23 cellular contexts compared by ENCODE assay signal in genomic region chr2:55530539-55531081, GRCh38. TPM values are rescaled to one million over a fixed set of nuclear protein-coding genes. Genes with fewer than 3 reads are reported as not detected.
DNase-seq lines count a peak whose midpoint lies in the region; ATAC-seq and TF ChIP-seq lines count a peak whose summit lies in the region.
"Had no signal": no experiment of that assay in that cellular context is flagged by ENCODE, and none has a peak within 500 bp of the region (broad histone marks: within the 10 kb centered on the region; RNA-seq: fewer than 3 reads in every experiment).

No MANE protein-coding gene starts in this region.

- peaks cover 32% of the 10 kb centered on the region for H3K36me3 Mint-ChIP-seq in activated CD8-positive, alpha-beta memory T cell treated with anti-CD3 and anti-CD28 coated beads, Interleukin-2, amount 10 ng/mL, durations not matched to agents 7 days and 5 days
- peaks cover 71% of the 10 kb centered on the region for H3K36me3 Mint-ChIP-seq in CD4-positive, alpha-beta T cell (ENCODE audit: low read depth)
- peaks cover 40% of the 10 kb centered on the region for H3K36me3 Mint-ChIP-seq in activated CD4-positive, alpha-beta memory T cell treated with anti-CD3 and anti-CD28 coated beads for 36 hours
- peaks cover 8% of the 10 kb centered on the region for H3K36me3 Mint-ChIP-seq in endothelial cell (ENCODE audit: low read depth, unreplicated experiment)

- TF ChIP-seq EP300 in suprapubic skin (IDR thresholded peaks at IDR 0.05) = no peak

- POLR2A ChIA-PET in CD4-positive, alpha-beta T cell (lab: Charles Lee) = interaction anchor here (0.9 to 4.8 kb wide), 5 partner anchors 11 to 87 kb away, joined by 3 to 128 read pairs (median 4); partner anchors contain the start of genes CFAP36 and PPP4R3B
- POLR2A ChIA-PET in activated CD4-positive, alpha-beta memory T cell treated with anti-CD3 and anti-CD28 coated beads for 36 hours (lab: Charles Lee) = interaction anchor here (1.3 kb wide), 1 partner anchor 11 kb away, joined by 11 read pairs; the partner anchor contains the start of gene CFAP36

- H3K4me3 Mint-ChIP-seq in activated CD8-positive, alpha-beta memory T cell treated with anti-CD3 and anti-CD28 coated beads, Interleukin-2, amount 10 ng/mL, durations not matched to agents 7 days and 5 days = no peak overlapping the region
- H3K4me3 Mint-ChIP-seq in CD4-positive, alpha-beta T cell = peak overlapping the region; percentile 28
- H3K4me3 Mint-ChIP-seq in activated CD4-positive, alpha-beta memory T cell treated with anti-CD3 and anti-CD28 coated beads for 36 hours = peak overlapping the region; percentile 1
- peak overlapping the region; percentile 2 for H3K4me3 Mint-ChIP-seq in endothelial cell (ENCODE audit: unreplicated experiment)
- H3K4me3 Mint-ChIP-seq: nephron had no signal

- TF ChIP-seq POLR2A in suprapubic skin (IDR thresholded peaks at IDR 0.05) = no peak

- WGBS in suprapubic skin = 88% methylated on average over 6 of the region's 6 CpGs

- H3K27ac Mint-ChIP-seq in activated CD8-positive, alpha-beta memory T cell treated with anti-CD3 and anti-CD28 coated beads, Interleukin-2, amount 10 ng/mL, durations not matched to agents 7 days and 5 days = peak overlapping the region; percentile 26
- H3K27ac Mint-ChIP-seq in CD4-positive, alpha-beta T cell = peak overlapping the region; percentile 83
- H3K27ac Mint-ChIP-seq in activated CD4-positive, alpha-beta memory T cell treated with anti-CD3 and anti-CD28 coated beads for 36 hours = peak overlapping the region; percentile 83
- no peak overlapping the region for H3K27ac Mint-ChIP-seq in endothelial cell (ENCODE audit: unreplicated experiment)
- H3K27ac Mint-ChIP-seq: nephron had no signal

- DNase-seq in activated CD8-positive, alpha-beta memory T cell treated with anti-CD3 and anti-CD28 coated beads, Interleukin-2, amount 10 ng/mL, durations not matched to agents 7 days and 5 days = no peak
- DNase-seq in activated CD8-positive, alpha-beta memory T cell treated with anti-CD3 and anti-CD28 coated beads for 24 hours = no peak
- DNase-seq in CD4-positive, alpha-beta T cell = no peak
- peak; percentile 30 for DNase-seq in activated CD4-positive, alpha-beta memory T cell treated with anti-CD3 and anti-CD28 coated beads for 36 hours
- no peak for DNase-seq in endothelial cell (ENCODE audit: low spot score)
- no peak for DNase-seq in NCI-H2227 (lab: John Stamatoyannopoulos, UW; ENCODE audit: unreplicated experiment)
- no peak for DNase-seq in suprapubic skin (ENCODE audit: low spot score in 2 of 2)
- DNase-seq: ACHN; activated CD4-positive, alpha-beta T cell treated with anti-CD3 and anti-CD28 coated beads for 1 hour; amygdala; GDM1; kidney glomerular epithelial cell; mesendoderm; NCI-H1105 treated with DMSO at 0.1 percent for 48 hours; NCI-H2081; NCI-H446 treated with DMSO at 0.1 percent for 48 hours; NK-92 treated with Interleukin-12 subunit alpha and Interleukin-12 subunit beta, amount 100 ng/mL, for 24 hours had no signal

- no peaks in the 10 kb centered on the region for H3K27me3 ChIP-seq in CD4-positive, alpha-beta T cell (ENCODE audit: control insufficient read depth, insufficient read depth, low read length)
- no peaks in the 10 kb centered on the region for H3K27me3 ChIP-seq in suprapubic skin
- H3K27me3 ChIP-seq: BLaER1 treated with 17β-estradiol and CSF1 and Interleukin-3, amounts not matched to agents 10 nM and 100 nM had no signal

- no peak overlapping the region for H3K4me3 ChIP-seq in suprapubic skin
- H3K4me3 ChIP-seq: BLaER1 treated with 17β-estradiol and CSF1 and Interleukin-3, amounts not matched to agents 10 nM and 100 nM had no signal

- CTCF ChIA-PET in activated CD8-positive, alpha-beta memory T cell treated with anti-CD3 and anti-CD28 coated beads, Interleukin-2, amount 10 ng/mL, durations not matched to agents 7 days and 5 days (lab: Charles Lee) = interaction anchor here (0.6 to 0.8 kb wide), 2 partner anchors 11 to 187 kb away, joined by 3 read pairs; partner anchors contain the start of gene CFAP36
- CTCF ChIA-PET in CD4-positive, alpha-beta T cell (lab: Charles Lee) = no interaction called here
- CTCF ChIA-PET in activated CD4-positive, alpha-beta memory T cell treated with anti-CD3 and anti-CD28 coated beads for 36 hours (lab: Charles Lee) = no interaction called here

- H3K27me3 Mint-ChIP-seq in activated CD8-positive, alpha-beta memory T cell treated with anti-CD3 and anti-CD28 coated beads, Interleukin-2, amount 10 ng/mL, durations not matched to agents 7 days and 5 days = no peaks in the 10 kb centered on the region
- no peaks in the 10 kb centered on the region for H3K27me3 Mint-ChIP-seq in CD4-positive, alpha-beta T cell
- no peaks in the 10 kb centered on the region for H3K27me3 Mint-ChIP-seq in activated CD4-positive, alpha-beta memory T cell treated with anti-CD3 and anti-CD28 coated beads for 36 hours
- H3K27me3 Mint-ChIP-seq in endothelial cell (ENCODE audit: unreplicated experiment) = peaks cover 1% of the 10 kb centered on the region

- no peaks in the 10 kb centered on the region for H3K4me1 ChIP-seq in suprapubic skin
- H3K4me1 ChIP-seq: BLaER1 treated with 17β-estradiol and CSF1 and Interleukin-3, amounts not matched to agents 10 nM and 100 nM; parathyroid adenoma had no signal

- peak overlapping the region; percentile 51 for H3K27ac ChIP-seq in CD4-positive, alpha-beta T cell (ENCODE audit: low read depth, low read length)
- no peak overlapping the region for H3K27ac ChIP-seq in suprapubic skin
- H3K27ac ChIP-seq: BLaER1 treated with 17β-estradiol and CSF1 and Interleukin-3, amounts not matched to agents 10 nM and 100 nM; parathyroid adenoma had no signal

- no peaks in the 10 kb centered on the region for H3K9me3 ChIP-seq in CD4-positive, alpha-beta T cell (ENCODE audit: control insufficient read depth, low read length)
- H3K9me3 ChIP-seq in suprapubic skin = no peaks in the 10 kb centered on the region
- H3K9me3 ChIP-seq: BLaER1 treated with 17β-estradiol and CSF1 and Interleukin-3, amounts not matched to agents 10 nM and 100 nM had no signal

- no peak for TF ChIP-seq CTCF in CD4-positive, alpha-beta T cell (IDR thresholded peaks at IDR 0.05)
- TF ChIP-seq CTCF in endothelial cell (IDR thresholded peaks at IDR 0.05; ENCODE audit: unreplicated experiment) (no peak), suprapubic skin (IDR thresholded peaks at IDR 0.05) (no peak)

- peak; percentile 67 for ATAC-seq in activated CD8-positive, alpha-beta memory T cell treated with anti-CD3 and anti-CD28 coated beads, Interleukin-2, amount 10 ng/mL, durations not matched to agents 7 days and 5 days
- ATAC-seq in CD4-positive, alpha-beta T cell (ENCODE audit: poor library complexity) = peak; percentile 73
- ATAC-seq in HG03457 (IDR thresholded peaks at IDR 0.05; ENCODE audit: unreplicated experiment) = no peak
- ATAC-seq: esophagus mucosa, SK-N-SH treated with all-trans-retinoic acid at 6 μM for 48 hours had no signal

- peaks cover 13% of the 10 kb centered on the region for H3K4me1 Mint-ChIP-seq in activated CD8-positive, alpha-beta memory T cell treated with anti-CD3 and anti-CD28 coated beads, Interleukin-2, amount 10 ng/mL, durations not matched to agents 7 days and 5 days
- peaks cover 36% of the 10 kb centered on the region for H3K4me1 Mint-ChIP-seq in CD4-positive, alpha-beta T cell (ENCODE audit: low read depth)
- H3K4me1 Mint-ChIP-seq in activated CD4-positive, alpha-beta memory T cell treated with anti-CD3 and anti-CD28 coated beads for 36 hours (ENCODE audit: low read depth) = peaks cover 22% of the 10 kb centered on the region
- H3K4me1 Mint-ChIP-seq in endothelial cell (ENCODE audit: unreplicated experiment) = peaks cover 7% of the 10 kb centered on the region
- H3K4me1 Mint-ChIP-seq: nephron had no signal

- peaks cover 63% of the 10 kb centered on the region for H3K36me3 ChIP-seq in suprapubic skin

- H3K9me3 Mint-ChIP-seq in activated CD8-positive, alpha-beta memory T cell treated with anti-CD3 and anti-CD28 coated beads, Interleukin-2, amount 10 ng/mL, durations not matched to agents 7 days and 5 days (ENCODE audit: low read depth) = no peaks in the 10 kb centered on the region
- peaks cover 4% of the 10 kb centered on the region for H3K9me3 Mint-ChIP-seq in CD4-positive, alpha-beta T cell
- no peaks in the 10 kb centered on the region for H3K9me3 Mint-ChIP-seq in activated CD4-positive, alpha-beta memory T cell treated with anti-CD3 and anti-CD28 coated beads for 36 hours
- H3K9me3 Mint-ChIP-seq in endothelial cell (ENCODE audit: unreplicated experiment) = no peaks in the 10 kb centered on the region
- H3K9me3 Mint-ChIP-seq: nephron had no signal

- intact Hi-C loops in CD4-positive, alpha-beta T cell (cut with DNase I, micrococcal nuclease) = no loop called here
- intact Hi-C loops in activated CD4-positive, alpha-beta memory T cell treated with anti-CD3 and anti-CD28 coated beads for 36 hours (cut with micrococcal nuclease) = loop anchor here (1.0 to 5.0 kb wide), 3 partner anchors 11 to 87 kb away; partner anchors contain the start of genes CFAP36 and PPP4R3B

RNA-seq across cellular contexts. Expression of gene CFAP36, which starts 11.1 kb away (rescaled TPM):
- 10 to 100 TPM; 15.7 to 21.1 TPM for total RNA-seq in activated CD8-positive, alpha-beta memory T cell treated with anti-CD3 and anti-CD28 coated beads, Interleukin-2, amount 10 ng/mL, durations not matched to agents 7 days and 5 days
- total RNA-seq in CD4-positive, alpha-beta T cell = 10 to 100 TPM; 40.8 to 42.6 TPM
- 10 to 100 TPM; 37.0 to 37.2 TPM for total RNA-seq in activated CD4-positive, alpha-beta memory T cell treated with anti-CD3 and anti-CD28 coated beads for 36 hours
- 14.4 TPM for total RNA-seq in endothelial cell (ENCODE audit: unreplicated experiment)
- 10 to 100 TPM in 2 of 4 donors, 1 to 10 TPM in 2; 8.6 to 14.1 (median 10.8) TPM for total RNA-seq in suprapubic skin
